ENCODE assay signal across 10 cellular contexts in genomic region chr7:76191783-76192240, GRCh38. TPM values are rescaled to one million over a fixed set of nuclear protein-coding genes. Genes with fewer than 3 reads are reported as not detected.
A peak's percentile ranks its signal among the peaks of the same experiment; 100 is the strongest.
DNase-seq lines count a peak whose midpoint lies in the region; ATAC-seq, FAIRE-seq and TF ChIP-seq lines count a peak whose summit lies in the region.
"Had no signal": no experiment of that assay in that cellular context is flagged by ENCODE, and none has a peak within 500 bp of the region (broad histone marks: within the 10 kb centered on the region; RNA-seq: fewer than 3 reads in every experiment).

No MANE protein-coding gene starts in this region.

- no TSS peak for BruUV-seq in OCI-LY7 (replicated peaks; lab: Mats Ljungman, UMichigan)

- no peak overlapping the region for H3K4me3 ChIP-seq in BE2C (ENCODE audit: low read depth, low read length)
- no peak overlapping the region for H3K4me3 ChIP-seq in OCI-LY7 (ENCODE audit: low read depth, low read length, poor library complexity, severe bottlenecking)
- H3K4me3 ChIP-seq in fibroblast of pulmonary artery (replicated peaks; ENCODE audit: low read depth, low read length) = no peak overlapping the region

- H3K79me2 ChIP-seq in OCI-LY7 (ENCODE audit: insufficient read depth, low read depth, low read length) = no peaks in the 10 kb centered on the region

- H3K27me3 ChIP-seq in BE2C = no peaks in the 10 kb centered on the region

- no peak overlapping the region for H3K27ac ChIP-seq in OCI-LY7 (ENCODE audit: low read depth, low read length, poor library complexity, severe bottlenecking)

- intact Hi-C loops in OCI-LY7 (cut with micrococcal nuclease; ENCODE audit: unreplicated experiment) = no loop called here

- H3K9me3 ChIP-seq in BE2C = no peaks in the 10 kb centered on the region
- no peaks in the 10 kb centered on the region for H3K9me3 ChIP-seq in OCI-LY7 (ENCODE audit: low read length)

- no peak for ATAC-seq in GM18867 (IDR thresholded peaks at IDR 0.05; ENCODE audit: unreplicated experiment)

- H3K9me2 ChIP-seq in OCI-LY7 (ENCODE audit: insufficient read depth, low read length) = no peaks in the 10 kb centered on the region

- POLR2A ChIA-PET in OCI-LY7 (lab: Charles Lee) = no interaction called here

- no peaks in the 10 kb centered on the region for H3K36me3 ChIP-seq in BE2C
- no peaks in the 10 kb centered on the region for H3K36me3 ChIP-seq in OCI-LY7 (ENCODE audit: insufficient read depth, low read length)

- no peak overlapping the region for H2AFZ ChIP-seq in OCI-LY7 (ENCODE audit: low read length)

- no peak for FAIRE-seq in frontal cortex (lab: Jason Lieb, UNC)

- H3K4me1 ChIP-seq in BE2C (peaks cover 8% of the 10 kb centered on the region), OCI-LY7 (ENCODE audit: insufficient read depth, low read length, poor library complexity, severe bottlenecking) (no peaks in the 10 kb centered on the region)

- TF ChIP-seq CTCF in BE2C (IDR thresholded peaks at IDR 0.05; ENCODE audit: low read depth, low read length) (no peak), OCI-LY7 (conservative IDR thresholded peaks at IDR 0.05; ENCODE audit: low read length) (no peak), fibroblast of pulmonary artery (IDR thresholded peaks at IDR 0.05; ENCODE audit: low read length, missing control alignments) (no peak)

- no peaks in the 10 kb centered on the region for H4K20me1 ChIP-seq in OCI-LY7 (ENCODE audit: insufficient read depth, low read length)

- CTCF ChIA-PET in OCI-LY7 (lab: Charles Lee; ENCODE audit: unreplicated experiment) = no interaction called here

- peak; percentile 72 for DNase-seq in BE2C
- DNase-seq in HCEC 1CT = peak; percentile 45
- peak; percentile 24 for DNase-seq in OCI-LY7 (ENCODE audit: low spot score)
- DNase-seq in fibroblast of pulmonary artery (ENCODE audit: low read depth) = peak; percentile 53
- DNase-seq in middle frontal gyrus (ENCODE audit: extremely low spot score, low spot score) = no peak
- no peak for DNase-seq in OCI-M2 (lab: John Stamatoyannopoulos, UW; ENCODE audit: unreplicated experiment)
- no peak for DNase-seq in frontal cortex (ENCODE audit: low spot score in 2 of 2)
- DNase-seq: immature natural killer cell; stimulated activated CD4-positive, alpha-beta T cell treated with anti-CD3 and anti-CD28 coated beads, Interleukin-4, amount 100 ng/mL, for 24 hours had no signal

- H3K4me2 ChIP-seq in OCI-LY7 (ENCODE audit: low read length) = no peak overlapping the region

RNA-seq across cellular contexts. Expression of gene SRRM3, which starts 9.9 kb away (rescaled TPM):
- polyA plus RNA-seq in BE2C (2012; ENCODE audit: insufficient read depth, insufficient read length, low read depth) = 76.4 TPM
- not detected in 2 replicates for total RNA-seq in OCI-LY7 (2014; rRNA removed; shearing (Covaris generic))
- total RNA-seq in OCI-LY7 (2022) (not detected in 2 replicates), frontal cortex (6.1 TPM)
- polyA plus RNA-seq: immature natural killer cell had no signal

Comparison
In these comparisons a context has a peak if more than half of its experiments do, and no peak if none do; other contexts are left out.
1. DNase-seq: peak in BE2C (single experiment), HCEC 1CT (single experiment), OCI-LY7 (single experiment) and fibroblast of pulmonary artery (single experiment); none in middle frontal gyrus (single experiment), OCI-M2 (single experiment) and frontal cortex (0 of 2).